In the genomic region with DNA sequence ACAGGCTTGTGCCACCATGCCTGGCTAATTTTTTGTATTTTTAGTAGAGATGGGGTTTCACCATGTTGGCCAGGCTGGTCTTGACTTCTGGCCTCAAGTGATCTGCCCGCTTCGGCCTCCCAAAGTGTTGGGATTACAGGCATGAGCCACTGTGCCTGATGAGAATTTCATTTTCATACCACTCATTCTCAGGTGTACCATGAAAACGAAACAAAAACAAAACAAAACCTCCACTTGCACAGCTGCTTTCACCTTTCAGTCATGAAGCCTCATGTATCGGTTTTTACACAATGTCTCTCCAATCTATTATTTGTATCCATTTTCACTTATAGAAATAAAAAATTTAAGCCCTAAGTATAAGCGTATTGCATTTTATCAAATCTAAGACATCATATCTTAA, we compare ENCODE assay signal across 7 cellular contexts.
A peak's percentile ranks its signal among the peaks of the same experiment; 100 is the strongest.
DNase-seq lines count a peak whose midpoint lies in the region; ATAC-seq lines count a peak whose summit lies in the region.
"Not testable (repeated sequence)": the region's sequence is repeated elsewhere in the genome, so short reads cannot be mapped to it uniquely, and the experiment has no call there.

No MANE protein-coding gene starts in this region.

- not testable (repeated sequence) for H3K4me3 Mint-ChIP-seq in activated T-cell treated with anti-CD3 and anti-CD28 coated beads, Interleukin-2, amount 50 U/mL, for 24 hours

- peaks cover 73% of the 10 kb centered on the region for H3K36me3 Mint-ChIP-seq in activated T-cell treated with anti-CD3 and anti-CD28 coated beads, Interleukin-2, amount 50 U/mL, for 24 hours (ENCODE audit: low read depth)

- H3K4me1 Mint-ChIP-seq in activated T-cell treated with anti-CD3 and anti-CD28 coated beads, Interleukin-2, amount 50 U/mL, for 24 hours (ENCODE audit: low read depth): peaks cover 25% of the 10 kb centered on the region

- not testable (repeated sequence) for DNase-seq in activated T-cell treated with anti-CD3 and anti-CD28 coated beads, Interleukin-2, amount 50 U/mL, for 24 hours

- not testable (repeated sequence) for H3K27me3 Mint-ChIP-seq in activated T-cell treated with anti-CD3 and anti-CD28 coated beads, Interleukin-2, amount 50 U/mL, for 24 hours

- peak overlapping the region; percentile 33 for H3K27ac Mint-ChIP-seq in activated T-cell treated with anti-CD3 and anti-CD28 coated beads, Interleukin-2, amount 50 U/mL, for 24 hours

- ATAC-seq in GM18511 (IDR thresholded peaks at IDR 0.05; ENCODE audit: unreplicated experiment): peak; percentile 66
- ATAC-seq in GM19324 (IDR thresholded peaks at IDR 0.05; ENCODE audit: low FRiP score, unreplicated experiment): peak; percentile 70
- ATAC-seq in GM21526 (IDR thresholded peaks at IDR 0.05; ENCODE audit: low FRiP score, unreplicated experiment): peak; percentile 89
- ATAC-seq in HG02870 (IDR thresholded peaks at IDR 0.05; ENCODE audit: unreplicated experiment): peak; percentile 81
- ATAC-seq in HG03097 (IDR thresholded peaks at IDR 0.05; ENCODE audit: low FRiP score, unreplicated experiment): peak; percentile 76
- peak; percentile 95 for ATAC-seq in HG03521 (IDR thresholded peaks at IDR 0.05; ENCODE audit: unreplicated experiment)

- H3K9me3 Mint-ChIP-seq in activated T-cell treated with anti-CD3 and anti-CD28 coated beads, Interleukin-2, amount 50 U/mL, for 24 hours: not testable (repeated sequence)
